Comparison of ENCODE assay signal across 7 cellular contexts in the genomic region with DNA sequence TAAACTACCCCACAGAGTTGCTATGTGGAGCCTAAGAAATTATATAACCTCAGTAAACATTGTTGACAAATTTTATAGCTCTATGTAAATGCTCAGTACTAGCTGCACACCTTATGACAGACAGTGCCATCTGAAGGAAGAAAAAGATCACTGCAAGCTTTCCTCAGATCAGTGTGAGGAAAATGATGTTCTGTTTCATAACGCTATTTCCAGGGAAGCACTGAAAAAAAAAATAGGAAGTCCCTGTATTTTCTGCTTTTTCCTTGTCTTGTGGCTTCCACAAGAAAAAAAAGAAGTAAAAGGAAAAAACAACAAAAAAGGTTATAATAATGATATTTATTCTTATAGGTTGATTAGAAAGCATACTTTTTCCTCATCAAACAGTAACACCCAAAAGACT. TPM values are rescaled to one million over a fixed set of nuclear protein-coding genes. Genes with fewer than 3 reads are reported as not detected.
DNase-seq lines count a peak whose midpoint lies in the region; ATAC-seq and TF ChIP-seq lines count a peak whose summit lies in the region.

No MANE protein-coding gene starts in this region.

- H3K27me3 ChIP-seq in right cardiac atrium (ENCODE audit: control insufficient read depth, insufficient read depth): no peaks in the 10 kb centered on the region
- H3K27me3 ChIP-seq in upper lobe of right lung: no peaks in the 10 kb centered on the region

- DNase-seq in GM12864 (ENCODE audit: low read depth): no peak
- peak; percentile 31 for DNase-seq in NCI-H2029 (lab: John Stamatoyannopoulos, UW)
- no peak for DNase-seq in right cardiac atrium
- no peak for DNase-seq in upper lobe of right lung
- no peak for DNase-seq in activated CD4-positive, alpha-beta memory T cell treated with anti-CD3 and anti-CD28 coated beads for 36 hours

- H3K27ac ChIP-seq in HEK293 (ENCODE audit: extremely low read depth, low read depth, low read length): no peak overlapping the region
- no peak overlapping the region for H3K27ac ChIP-seq in right cardiac atrium (ENCODE audit: low read length)
- no peak overlapping the region for H3K27ac ChIP-seq in upper lobe of right lung

- POLR2A ChIA-PET in HEK293 (lab: Yijun Ruan, JAX): interaction anchor here (0.9 to 1.0 kb wide), 2 partner anchors 23 to 339 kb away, joined by 3 read pairs; partner anchors contain the start of genes B3GALNT2 and LYST
- POLR2A ChIA-PET in activated CD4-positive, alpha-beta memory T cell treated with anti-CD3 and anti-CD28 coated beads for 36 hours (lab: Charles Lee): no interaction called here

- TF ChIP-seq CTCF in GM12864 (IDR thresholded peaks at IDR 0.05; ENCODE audit: low read depth, low read length, missing control alignments) (peak; percentile 66), HEK293 (tag by site-specific recombination; IDR thresholded peaks at IDR 0.05) (no peak; the same call in 1 of the 2 replicates), upper lobe of right lung (IDR thresholded peaks at IDR 0.05) (peak; percentile 47)

- peak; percentile 40 for ATAC-seq in activated T-helper 17 cell treated with anti-CD3 and anti-CD28 coated beads, Interleukin-2, amount 50 U/mL, for 72 hours (replicated peaks)
- ATAC-seq in right cardiac atrium (peak; percentile 63 to 73), upper lobe of right lung (peak; percentile 79)

- peaks cover 2% of the 10 kb centered on the region; the same call in 1 of the 2 replicates for H3K4me1 ChIP-seq in HEK293 (ENCODE audit: control insufficient read depth, insufficient read depth, low read length)
- peaks cover 10% of the 10 kb centered on the region for H3K4me1 ChIP-seq in right cardiac atrium (ENCODE audit: control insufficient read depth, insufficient read depth, low read length)
- H3K4me1 ChIP-seq in upper lobe of right lung: peaks cover 18% of the 10 kb centered on the region

- peaks cover 45% of the 10 kb centered on the region for H3K4me1 Mint-ChIP-seq in activated T-helper 17 cell treated with anti-CD3 and anti-CD28 coated beads, Interleukin-2, amount 50 U/mL, for 72 hours
- H3K4me1 Mint-ChIP-seq in activated CD4-positive, alpha-beta memory T cell treated with anti-CD3 and anti-CD28 coated beads for 36 hours (ENCODE audit: low read depth): peaks cover 48% of the 10 kb centered on the region

- no peak overlapping the region for H3K4me3 Mint-ChIP-seq in activated T-helper 17 cell treated with anti-CD3 and anti-CD28 coated beads, Interleukin-2, amount 50 U/mL, for 72 hours
- no peak overlapping the region for H3K4me3 Mint-ChIP-seq in activated CD4-positive, alpha-beta memory T cell treated with anti-CD3 and anti-CD28 coated beads for 36 hours

- no peaks in the 10 kb centered on the region for H3K27me3 Mint-ChIP-seq in activated T-helper 17 cell treated with anti-CD3 and anti-CD28 coated beads, Interleukin-2, amount 50 U/mL, for 72 hours
- H3K27me3 Mint-ChIP-seq in activated CD4-positive, alpha-beta memory T cell treated with anti-CD3 and anti-CD28 coated beads for 36 hours: no peaks in the 10 kb centered on the region

- H3K36me3 ChIP-seq in HEK293 (ENCODE audit: control insufficient read depth in 2 of 2, insufficient read depth in 1 of 2, low read length in 2 of 2) (no peaks in the 10 kb centered on the region), upper lobe of right lung (no peaks in the 10 kb centered on the region)

- intact Hi-C loops in right cardiac atrium (cut with DNase I): loop anchor here in 1 of 4 donors (10.0 kb wide), 1 partner anchor 101 kb away; no protein-coding TSS in a partner anchor
- intact Hi-C loops in upper lobe of right lung (cut with DNase I): no loop called here
- intact Hi-C loops in activated CD4-positive, alpha-beta memory T cell treated with anti-CD3 and anti-CD28 coated beads for 36 hours (cut with micrococcal nuclease): no loop called here

- H3K4me3 ChIP-seq in GM12864 (ENCODE audit: low read depth, low read length) (no peak overlapping the region), HEK293 (ENCODE audit: low read depth, low read length) (no peak overlapping the region), right cardiac atrium (ENCODE audit: low read length) (no peak overlapping the region), upper lobe of right lung (no peak overlapping the region)

- H3K9me3 ChIP-seq in HEK293 (ENCODE audit: control insufficient read depth, insufficient read depth, low read depth, low read length) (no peaks in the 10 kb centered on the region; the same call in 1 of the 2 replicates), right cardiac atrium (ENCODE audit: control insufficient read depth, low read length) (no peaks in the 10 kb centered on the region), upper lobe of right lung (no peaks in the 10 kb centered on the region)

- no peaks in the 10 kb centered on the region for H3K36me3 Mint-ChIP-seq in activated T-helper 17 cell treated with anti-CD3 and anti-CD28 coated beads, Interleukin-2, amount 50 U/mL, for 72 hours (ENCODE audit: low read depth)
- H3K36me3 Mint-ChIP-seq in activated CD4-positive, alpha-beta memory T cell treated with anti-CD3 and anti-CD28 coated beads for 36 hours: peaks cover 8% of the 10 kb centered on the region

- CTCF ChIA-PET in HEK293 (lab: Yijun Ruan, JAX): interaction anchor here (0.5 to 7.8 kb wide), 29 partner anchors 10 to 665 kb away, joined by 3 to 79 read pairs (median 4); partner anchors contain the start of gene LYST
- CTCF ChIA-PET in activated CD4-positive, alpha-beta memory T cell treated with anti-CD3 and anti-CD28 coated beads for 36 hours (lab: Charles Lee): interaction anchor here (0.7 to 5.7 kb wide), 15 partner anchors 10 to 583 kb away, joined by 3 to 47 read pairs (median 4); partner anchors contain the start of genes B3GALNT2 and LYST

- 3% methylated on average over 1 of the region's 1 CpG for WGBS in right cardiac atrium

- no peak overlapping the region for H3K27ac Mint-ChIP-seq in activated T-helper 17 cell treated with anti-CD3 and anti-CD28 coated beads, Interleukin-2, amount 50 U/mL, for 72 hours
- no peak overlapping the region for H3K27ac Mint-ChIP-seq in activated CD4-positive, alpha-beta memory T cell treated with anti-CD3 and anti-CD28 coated beads for 36 hours

- peaks cover 3% of the 10 kb centered on the region for H3K9me3 Mint-ChIP-seq in activated T-helper 17 cell treated with anti-CD3 and anti-CD28 coated beads, Interleukin-2, amount 50 U/mL, for 72 hours
- H3K9me3 Mint-ChIP-seq in activated CD4-positive, alpha-beta memory T cell treated with anti-CD3 and anti-CD28 coated beads for 36 hours: peaks cover 6% of the 10 kb centered on the region

TF ChIP-seq in HEK293, 187 proteins besides CTCF, POLR2A, EP300 and RAD21 (continues in another document):
- TF ChIP-seq ZNF2 (tag by site-specific recombination; IDR thresholded peaks at IDR 0.05): 0 out of 2 replicates have a peak, but pooled peaks have one; percentile 42
- peak; percentile 45; the same call in 1 of the 2 replicates for TF ChIP-seq ZEB2 (tag by site-specific recombination; IDR thresholded peaks at IDR 0.05)
- TF ChIP-seq, protein P1, sequence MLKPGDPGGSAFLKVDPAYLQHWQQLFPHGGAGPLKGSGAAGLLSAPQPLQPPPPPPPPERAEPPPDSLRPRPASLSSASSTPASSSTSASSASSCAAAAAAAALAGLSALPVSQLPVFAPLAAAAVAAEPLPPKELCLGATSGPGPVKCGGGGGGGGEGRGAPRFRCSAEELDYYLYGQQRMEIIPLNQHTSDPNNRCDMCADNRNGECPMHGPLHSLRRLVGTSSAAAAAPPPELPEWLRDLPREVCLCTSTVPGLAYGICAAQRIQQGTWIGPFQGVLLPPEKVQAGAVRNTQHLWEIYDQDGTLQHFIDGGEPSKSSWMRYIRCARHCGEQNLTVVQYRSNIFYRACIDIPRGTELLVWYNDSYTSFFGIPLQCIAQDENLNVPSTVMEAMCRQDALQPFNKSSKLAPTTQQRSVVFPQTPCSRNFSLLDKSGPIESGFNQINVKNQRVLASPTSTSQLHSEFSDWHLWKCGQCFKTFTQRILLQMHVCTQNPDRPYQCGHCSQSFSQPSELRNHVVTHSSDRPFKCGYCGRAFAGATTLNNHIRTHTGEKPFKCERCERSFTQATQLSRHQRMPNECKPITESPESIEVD (tag by site-specific recombination; IDR thresholded peaks at IDR 0.05): peak; percentile 76
- TF ChIP-seq ZNF654 (tag by site-specific recombination; IDR thresholded peaks at IDR 0.05; ENCODE audit: low read depth): peak; percentile 78
- peak; percentile 42; the same call in 1 of the 2 replicates for TF ChIP-seq ZNF561 (tag by site-specific recombination; IDR thresholded peaks at IDR 0.05; ENCODE audit: borderline replicate concordance)
- TF ChIP-seq ZNF660 (tag by site-specific recombination; IDR thresholded peaks at IDR 0.05): peak; percentile 48; the same call in 1 of the 2 replicates
- TF ChIP-seq, protein P2, sequence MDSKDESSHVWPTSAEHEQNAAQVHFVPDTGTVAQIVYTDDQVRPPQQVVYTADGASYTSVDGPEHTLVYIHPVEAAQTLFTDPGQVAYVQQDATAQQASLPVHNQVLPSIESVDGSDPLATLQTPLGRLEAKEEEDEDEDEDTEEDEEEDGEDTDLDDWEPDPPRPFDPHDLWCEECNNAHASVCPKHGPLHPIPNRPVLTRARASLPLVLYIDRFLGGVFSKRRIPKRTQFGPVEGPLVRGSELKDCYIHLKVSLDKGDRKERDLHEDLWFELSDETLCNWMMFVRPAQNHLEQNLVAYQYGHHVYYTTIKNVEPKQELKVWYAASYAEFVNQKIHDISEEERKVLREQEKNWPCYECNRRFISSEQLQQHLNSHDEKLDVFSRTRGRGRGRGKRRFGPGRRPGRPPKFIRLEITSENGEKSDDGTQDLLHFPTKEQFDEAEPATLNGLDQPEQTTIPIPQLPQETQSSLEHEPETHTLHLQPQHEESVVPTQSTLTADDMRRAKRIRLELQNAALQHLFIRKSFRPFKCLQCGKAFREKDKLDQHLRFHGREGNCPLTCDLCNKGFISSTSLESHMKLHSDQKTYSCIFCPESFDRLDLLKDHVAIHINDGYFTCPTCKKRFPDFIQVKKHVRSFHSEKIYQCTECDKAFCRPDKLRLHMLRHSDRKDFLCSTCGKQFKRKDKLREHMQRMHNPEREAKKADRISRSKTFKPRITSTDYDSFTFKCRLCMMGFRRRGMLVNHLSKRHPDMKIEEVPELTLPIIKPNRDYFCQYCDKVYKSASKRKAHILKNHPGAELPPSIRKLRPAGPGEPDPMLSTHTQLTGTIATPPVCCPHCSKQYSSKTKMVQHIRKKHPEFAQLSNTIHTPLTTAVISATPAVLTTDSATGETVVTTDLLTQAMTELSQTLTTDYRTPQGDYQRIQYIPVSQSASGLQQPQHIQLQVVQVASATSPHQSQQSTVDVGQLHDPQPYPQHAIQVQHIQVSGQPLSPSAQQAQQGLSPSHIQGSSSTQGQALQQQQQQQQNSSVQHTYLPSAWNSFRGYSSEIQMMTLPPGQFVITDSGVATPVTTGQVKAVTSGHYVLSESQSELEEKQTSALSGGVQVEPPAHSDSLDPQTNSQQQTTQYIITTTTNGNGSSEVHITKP (tag by site-specific recombination; IDR thresholded peaks at IDR 0.05): peak; percentile 78

RNA-seq across cellular contexts. Expression of gene LYST, which starts 23.2 kb away (rescaled TPM):
- total RNA-seq in activated T-helper 17 cell treated with anti-CD3 and anti-CD28 coated beads, Interleukin-2, amount 50 U/mL, for 72 hours: 10 to 100 TPM; 19.8 to 41.2 TPM
- total RNA-seq in right cardiac atrium: 10 to 100 TPM; 10.0 to 15.3 (median 12.0) TPM
- 3.8 TPM for polyA plus RNA-seq in right cardiac atrium
- total RNA-seq in upper lobe of right lung: 78.4 TPM
- total RNA-seq in activated CD4-positive, alpha-beta memory T cell treated with anti-CD3 and anti-CD28 coated beads for 36 hours: 10 to 100 TPM; 26.5 to 28.0 TPM
